Comparison of ENCODE assay signal across 13 cellular contexts in the genomic region with DNA sequence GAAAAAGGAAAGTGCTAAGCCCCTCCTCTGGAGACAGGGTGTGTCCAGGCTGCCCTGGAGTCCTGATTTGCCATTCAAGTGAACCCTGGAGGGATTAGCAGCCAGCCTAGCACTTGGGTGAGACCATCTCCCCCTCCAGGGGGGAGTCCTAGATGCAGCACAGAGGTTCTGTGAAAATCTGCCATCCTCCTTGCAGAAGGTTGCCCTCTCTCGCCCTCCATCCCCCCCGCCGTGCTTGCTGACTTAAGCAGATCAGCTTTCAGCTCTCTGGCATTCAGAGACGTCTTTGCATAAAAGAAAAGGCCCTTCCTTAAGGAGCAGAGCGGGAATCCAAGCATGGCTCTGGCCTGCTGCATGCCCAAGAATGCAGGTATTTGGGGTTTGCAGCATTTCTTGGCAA.
DNase-seq lines count a peak whose midpoint lies in the region; ATAC-seq and TF ChIP-seq lines count a peak whose summit lies in the region.
"Had no signal": no experiment of that assay in that cellular context is flagged by ENCODE, and none has a peak within 500 bp of the region (broad histone marks: within the 10 kb centered on the region; RNA-seq: fewer than 3 reads in every experiment).

No MANE protein-coding gene starts in this region.

- ATAC-seq in activated CD4-positive, CD25-positive, alpha-beta regulatory T cell treated with anti-CD3 and anti-CD28 coated beads, Interleukin-2, amount 50 U/mL, for 24 hours: no peak
- ATAC-seq in HG02571 (IDR thresholded peaks at IDR 0.05; ENCODE audit: unreplicated experiment): no peak
- ATAC-seq: K562; stimulated activated naive CD8-positive, alpha-beta T cell treated with anti-CD3 and anti-CD28 coated beads, Interleukin-15, Interleukin-2, amounts not matched to agents 100 U/mL and 50 U/mL, for 24 hours had no signal

- no peak for TF ChIP-seq CTCF in retinal pigment epithelial cell (conservative IDR thresholded peaks at IDR 0.05; ENCODE audit: low read depth, low read length)

- DNase-seq in NCI-H1417 (lab: John Stamatoyannopoulos, UW) (peak; percentile 59 to 79 (median 59)), NCI-H1417 treated with DMSO at 0.1 percent for 48 hours (lab: John Stamatoyannopoulos, UW) (no peak), NCI-H82 (lab: John Stamatoyannopoulos, UW) (peak; percentile 98), iPS DF 19.7 (ENCODE audit: low read depth, low spot score) (peak; percentile 80), retinal pigment epithelial cell (ENCODE audit: low read depth) (peak; percentile 92), AG20443 (ENCODE audit: low spot score) (no peak)
- DNase-seq: activated CD4-positive, alpha-beta T cell treated with anti-CD3 and anti-CD28 coated beads, Interleukin-2, amount 10 ng/mL, durations not matched to agents 7 days and 5 days; mammary epithelial cell; stimulated activated CD4-positive, alpha-beta T cell treated with anti-CD3 and anti-CD28 coated beads, Interleukin-12 subunit alpha, Interleukin-12 subunit beta, amount 100 ng/mL, for 4 hours; stimulated activated naive CD8-positive, alpha-beta T cell treated with anti-CD3 and anti-CD28 coated beads, Interleukin-15, Interleukin-2, amounts not matched to agents 100 U/mL and 50 U/mL, for 24 hours had no signal

- peak overlapping the region; percentile 33 for H3K4me3 ChIP-seq in retinal pigment epithelial cell (ENCODE audit: low read length)
- H3K4me3 ChIP-seq: K562 had no signal

Comparison
In these comparisons a context has a peak if more than half of its experiments do, and no peak if none do; other contexts are left out.
1. DNase-seq: peak in NCI-H1417 (3 of 3), NCI-H82 (single experiment), iPS DF 19.7 (single experiment) and retinal pigment epithelial cell (single experiment); none in NCI-H1417 treated with DMSO at 0.1 percent for 48 hours (single experiment) and AG20443 (single experiment).